ENCODE assay signal across 8 cellular contexts in the genomic region with DNA sequence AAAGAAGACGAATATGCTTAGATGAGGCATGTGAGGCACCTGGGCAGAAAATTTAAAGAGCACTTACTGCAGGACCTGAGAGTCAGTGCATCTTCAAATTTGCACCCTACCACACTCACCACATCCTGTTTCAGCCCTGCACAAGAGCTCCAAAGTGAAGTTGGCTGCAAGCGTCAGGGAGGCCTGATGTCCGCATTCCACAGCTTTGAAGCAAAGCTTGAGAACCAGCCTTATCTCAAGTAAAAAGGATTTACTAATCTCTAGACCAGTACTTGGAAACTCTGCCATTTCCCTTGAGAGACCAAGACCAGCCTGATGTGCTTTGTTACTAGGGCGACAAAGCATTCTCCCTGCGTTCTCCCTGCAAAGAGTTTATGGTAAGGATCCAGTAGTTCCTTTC. TPM values are rescaled to one million over a fixed set of nuclear protein-coding genes. Genes with fewer than 3 reads are reported as not detected.
A peak's percentile ranks its signal among the peaks of the same experiment; 100 is the strongest.
DNase-seq lines count a peak whose midpoint lies in the region; ATAC-seq and TF ChIP-seq lines count a peak whose summit lies in the region.

No MANE protein-coding gene starts in this region.

- intact Hi-C loops in spleen (cut with DNase I; ENCODE audit: low total_unique reads), result no loop called here

- H3K4me3 ChIP-seq in astrocyte of the spinal cord (ENCODE audit: low read depth, low read length), result no peak overlapping the region
- peak overlapping the region in 1 of 8 donors; percentile 35 for H3K4me3 ChIP-seq in spleen

- H3K27ac ChIP-seq in spleen, result peak overlapping the region; percentile 18 to 86 (median 75)

- ATAC-seq in GM21528 (IDR thresholded peaks at IDR 0.05; ENCODE audit: low FRiP score, unreplicated experiment), result peak; percentile 39
- no peak for ATAC-seq in HG02938 (IDR thresholded peaks at IDR 0.05; ENCODE audit: unreplicated experiment)

- TF ChIP-seq POLR2A in spleen (IDR thresholded peaks at IDR 0.05), result no peak

- H3K4me1 ChIP-seq in spleen, result peaks cover 15 to 45% (median 35%) of the 10 kb centered on the region in 6 donors

- H3K36me3 ChIP-seq in spleen, result no peaks in the 10 kb centered on the region

- peak; percentile 45 for DNase-seq in CMK (ENCODE audit: low read depth)
- peak; percentile 39 for DNase-seq in NCI-H82 (lab: John Stamatoyannopoulos, UW)
- peak; percentile 33 for DNase-seq in astrocyte of the spinal cord (ENCODE audit: low read depth, low spot score)
- peak; percentile 74 for DNase-seq in spleen
- DNase-seq in G401 (ENCODE audit: low spot score), result no peak
- DNase-seq in DMS79 treated with DMSO at 0.1 percent for 48 hours (lab: John Stamatoyannopoulos, UW), result no peak

- in situ Hi-C loops in astrocyte of the spinal cord (cut with HindIII; ENCODE audit: low sequenced_read_pairs) (no loop called here), G401 (cut with HindIII; ENCODE audit: low sequenced_read_pairs) (no loop called here)

- WGBS in spleen, 5 donors, result 46 to 59% (median 49%) methylated on average over 5 of the region's 5 CpGs

- peaks cover 0 to 4% (median 0%) of the 10 kb centered on the region in 8 donors for H3K9me3 ChIP-seq in spleen

- TF ChIP-seq CTCF in astrocyte of the spinal cord (IDR thresholded peaks at IDR 0.05; ENCODE audit: low read depth, low read length) (no peak), spleen (IDR thresholded peaks at IDR 0.05 in 8 of 11, conservative IDR thresholded peaks at IDR 0.05 in 3 of 11) (no peak)

- no peaks in the 10 kb centered on the region for H3K27me3 ChIP-seq in spleen (replicated peaks in 1 of 7)

RNA-seq across cellular contexts. Expression of a gene that starts 3.4 kb away (rescaled TPM):
- total RNA-seq in spleen, result 10 to 100 TPM; 28.1 to 50.8 (median 33.9) TPM
- 10 to 100 TPM; 30.1 to 33.4 (median 30.4) TPM for polyA plus RNA-seq in spleen
- total RNA-seq in G401 (2014; rRNA removed; shearing (Covaris generic)), result 35.4 and 62.6 TPM in 2 replicates

RNA-seq across cellular contexts. Expression of a gene that starts 16.6 kb away (rescaled TPM):
- total RNA-seq in spleen, result 10 to 100 TPM; 10.8 to 32.3 (median 16.2) TPM
- 1 to 10 TPM; 3.1 to 3.6 (median 3.5) TPM for polyA plus RNA-seq in spleen
- 1.7 and 8.1 TPM in 2 replicates for total RNA-seq in G401 (2014; rRNA removed; shearing (Covaris generic))

Comparison
In these comparisons a context has a peak if more than half of its experiments do, and no peak if none do; other contexts are left out.
1. DNase-seq: peak in CMK (single experiment), NCI-H82 (single experiment), astrocyte of the spinal cord (single experiment) and spleen (single experiment); none in G401 (single experiment) and DMS79 treated with DMSO at 0.1 percent for 48 hours (single experiment).